23 cellular contexts compared by ENCODE assay signal in the genomic region with DNA sequence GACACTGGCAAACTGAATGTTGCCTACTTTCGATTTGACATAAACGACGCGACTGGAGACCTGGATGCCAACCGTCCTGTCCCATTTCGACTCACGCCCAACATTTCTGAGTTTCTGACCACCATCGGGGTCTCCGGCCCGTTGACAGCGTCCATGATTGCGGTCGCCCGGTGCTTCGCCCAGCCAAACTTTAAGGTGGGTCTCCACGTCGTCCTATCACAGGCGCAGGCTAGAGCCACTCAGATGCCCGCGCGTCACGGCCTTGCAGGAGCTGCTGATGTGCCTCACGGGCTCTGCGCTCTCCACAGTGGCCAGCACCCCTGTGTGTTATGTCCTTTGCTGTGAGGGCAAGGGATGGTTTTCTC.
DNase-seq lines count a peak whose midpoint lies in the region; ATAC-seq, FAIRE-seq and TF ChIP-seq lines count a peak whose summit lies in the region.
"Had no signal": no experiment of that assay in that cellular context is flagged by ENCODE, and none has a peak within 500 bp of the region (broad histone marks: within the 10 kb centered on the region; RNA-seq: fewer than 3 reads in every experiment).

No MANE protein-coding gene starts in this region.

- H3K27me3 Mint-ChIP-seq in activated CD8-positive, alpha-beta memory T cell treated with anti-CD3 and anti-CD28 coated beads, Interleukin-2, amount 10 ng/mL, durations not matched to agents 7 days and 5 days, result no peaks in the 10 kb centered on the region
- no peaks in the 10 kb centered on the region for H3K27me3 Mint-ChIP-seq in Caco-2 (ENCODE audit: insufficient read depth, unreplicated experiment)
- H3K27me3 Mint-ChIP-seq in endothelial cell (ENCODE audit: unreplicated experiment), result peaks cover 14% of the 10 kb centered on the region
- H3K27me3 Mint-ChIP-seq in nephron progenitor cell (ENCODE audit: low read depth, poor library complexity), result peaks cover 2% of the 10 kb centered on the region
- H3K27me3 Mint-ChIP-seq: IgD-negative memory B cell had no signal

- no peak overlapping the region for H3K27ac Mint-ChIP-seq in activated CD8-positive, alpha-beta memory T cell treated with anti-CD3 and anti-CD28 coated beads, Interleukin-2, amount 10 ng/mL, durations not matched to agents 7 days and 5 days
- H3K27ac Mint-ChIP-seq in Caco-2 (ENCODE audit: unreplicated experiment), result peak overlapping the region; percentile 53
- no peak overlapping the region for H3K27ac Mint-ChIP-seq in endothelial cell (ENCODE audit: unreplicated experiment)
- peak overlapping the region; percentile 42 for H3K27ac Mint-ChIP-seq in nephron progenitor cell

- intact Hi-C loops in Caco-2 (cut with micrococcal nuclease; ENCODE audit: unreplicated experiment), result no loop called here

- TF ChIP-seq CTCF in Caco-2 (IDR thresholded peaks at IDR 0.05; ENCODE audit: insufficient read depth in 1 of 2, low read depth in 1 of 2, low read length in 1 of 2, severe bottlenecking in 1 of 2, unreplicated experiment in 1 of 2) (no peak), endothelial cell (IDR thresholded peaks at IDR 0.05; ENCODE audit: unreplicated experiment) (no peak), nephron progenitor cell (IDR thresholded peaks at IDR 0.05) (no peak)

- CTCF ChIA-PET in activated CD8-positive, alpha-beta memory T cell treated with anti-CD3 and anti-CD28 coated beads, Interleukin-2, amount 10 ng/mL, durations not matched to agents 7 days and 5 days (lab: Charles Lee), result no interaction called here
- CTCF ChIA-PET in Caco-2 (lab: Charles Lee), result no interaction called here

- POLR2A ChIA-PET in Caco-2 (lab: Charles Lee), result no interaction called here

- no peak overlapping the region for H3K4me3 Mint-ChIP-seq in activated CD8-positive, alpha-beta memory T cell treated with anti-CD3 and anti-CD28 coated beads, Interleukin-2, amount 10 ng/mL, durations not matched to agents 7 days and 5 days
- no peak overlapping the region for H3K4me3 Mint-ChIP-seq in Caco-2 (ENCODE audit: unreplicated experiment)
- peak overlapping the region; percentile 51 for H3K4me3 Mint-ChIP-seq in endothelial cell (ENCODE audit: unreplicated experiment)
- H3K4me3 Mint-ChIP-seq in nephron progenitor cell, result no peak overlapping the region
- H3K4me3 Mint-ChIP-seq: IgD-negative memory B cell had no signal

- FAIRE-seq in HTR-8/SVneo (lab: Jason Lieb, UNC), result no peak
- FAIRE-seq: GM12892, H1 had no signal

- peaks cover 58% of the 10 kb centered on the region for H3K36me3 Mint-ChIP-seq in activated CD8-positive, alpha-beta memory T cell treated with anti-CD3 and anti-CD28 coated beads, Interleukin-2, amount 10 ng/mL, durations not matched to agents 7 days and 5 days
- H3K36me3 Mint-ChIP-seq in Caco-2 (ENCODE audit: insufficient read depth, unreplicated experiment) (peaks cover 91% of the 10 kb centered on the region), endothelial cell (ENCODE audit: low read depth, unreplicated experiment) (peaks cover 51% of the 10 kb centered on the region), nephron progenitor cell (ENCODE audit: low read depth) (peaks cover 75% of the 10 kb centered on the region)

- no peaks in the 10 kb centered on the region for H3K9me3 Mint-ChIP-seq in activated CD8-positive, alpha-beta memory T cell treated with anti-CD3 and anti-CD28 coated beads, Interleukin-2, amount 10 ng/mL, durations not matched to agents 7 days and 5 days (ENCODE audit: low read depth)
- H3K9me3 Mint-ChIP-seq in Caco-2 (ENCODE audit: unreplicated experiment) (no peaks in the 10 kb centered on the region), endothelial cell (ENCODE audit: unreplicated experiment) (no peaks in the 10 kb centered on the region), nephron progenitor cell (peaks cover 6% of the 10 kb centered on the region)
- H3K9me3 Mint-ChIP-seq: IgD-negative memory B cell had no signal

- no peaks in the 10 kb centered on the region for H3K4me1 Mint-ChIP-seq in activated CD8-positive, alpha-beta memory T cell treated with anti-CD3 and anti-CD28 coated beads, Interleukin-2, amount 10 ng/mL, durations not matched to agents 7 days and 5 days
- H3K4me1 Mint-ChIP-seq in Caco-2 (ENCODE audit: low read depth, unreplicated experiment), result no peaks in the 10 kb centered on the region
- H3K4me1 Mint-ChIP-seq in endothelial cell (ENCODE audit: unreplicated experiment), result no peaks in the 10 kb centered on the region
- H3K4me1 Mint-ChIP-seq in nephron progenitor cell, result no peaks in the 10 kb centered on the region

- no peak for ATAC-seq in activated CD8-positive, alpha-beta memory T cell treated with anti-CD3 and anti-CD28 coated beads, Interleukin-2, amount 10 ng/mL, durations not matched to agents 7 days and 5 days
- ATAC-seq: HCT116, PC-3, Right ventricle myocardium inferior had no signal

- BruUV-seq in Caco-2 (replicated peaks; lab: Mats Ljungman, UMichigan), result no TSS peak

- DNase-seq in activated CD8-positive, alpha-beta memory T cell treated with anti-CD3 and anti-CD28 coated beads, Interleukin-2, amount 10 ng/mL, durations not matched to agents 7 days and 5 days, result peak; percentile 40
- DNase-seq in activated CD8-positive, alpha-beta memory T cell treated with anti-CD3 and anti-CD28 coated beads, Interleukin-2, amount 50 U/mL, for 4 hours, result no peak
- DNase-seq in Caco-2 (no peak), endothelial cell (ENCODE audit: low spot score) (no peak), nephron progenitor cell (no peak), HTR-8/SVneo (ENCODE audit: insufficient read length, low spot score) (no peak), NCI-H2171 (lab: John Stamatoyannopoulos, UW) (no peak)
- DNase-seq in stimulated activated CD4-positive, alpha-beta T cell treated with anti-CD3 and anti-CD28 coated beads, Interleukin-2, amount 100 ng/mL, for 24 hours, result no peak
- DNase-seq: DMS153, DND-41, NCI-H1092, NCI-H1436, NCI-H187, NCI-H446, NCI-H524 treated with DMSO at 0.1 percent for 48 hours, NCI-H774, PC-3 had no signal

- no peaks in the 10 kb centered on the region for H3K9me3 ChIP-seq in Caco-2

- peaks cover 7% of the 10 kb centered on the region for H3K36me3 ChIP-seq in Caco-2 (ENCODE audit: control insufficient read depth, insufficient read depth, low read length)

- no peaks in the 10 kb centered on the region for H3K4me1 ChIP-seq in Caco-2

- H3K4me3 ChIP-seq in Caco-2 (ENCODE audit: low read depth, low read length), result no peak overlapping the region
- H3K4me3 ChIP-seq: SJSA1 had no signal

- no peaks in the 10 kb centered on the region for H3K27me3 ChIP-seq in Caco-2 (replicated peaks; ENCODE audit: control insufficient read depth, insufficient read depth, low read length)
- H3K27me3 ChIP-seq: SJSA1 had no signal

Comparison
In these comparisons a context has a peak if more than half of its experiments do, and no peak if none do; other contexts are left out.
1. H3K27ac Mint-ChIP-seq: peak in Caco-2 (single experiment) and nephron progenitor cell (single experiment); none in activated CD8-positive, alpha-beta memory T cell treated with anti-CD3 and anti-CD28 coated beads, Interleukin-2, amount 10 ng/mL, durations not matched to agents 7 days and 5 days (single experiment) and endothelial cell (single experiment).